9 cellular contexts compared by ENCODE assay signal in the genomic region with DNA sequence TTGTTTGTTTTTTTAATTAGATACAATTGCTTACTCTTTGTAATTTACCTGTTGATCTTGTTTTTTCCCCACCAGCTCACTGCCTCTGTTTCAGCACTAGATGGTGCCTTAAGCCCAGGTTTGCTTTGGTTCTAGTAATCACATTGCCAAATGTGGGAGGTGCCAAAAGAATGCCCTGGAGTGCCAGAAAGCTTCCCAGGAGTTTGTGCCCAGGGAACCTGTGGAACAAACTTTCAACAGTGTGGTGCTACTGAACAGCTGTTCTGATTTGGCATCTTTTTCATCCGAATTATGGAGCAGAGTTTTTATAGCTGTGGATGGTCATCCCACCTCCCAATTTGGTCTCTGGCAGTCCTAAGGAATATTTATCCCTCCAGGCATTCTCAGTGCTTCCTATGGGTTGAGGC.
DNase-seq lines count a peak whose midpoint lies in the region; ATAC-seq and TF ChIP-seq lines count a peak whose summit lies in the region.
"Had no signal": no experiment of that assay in that cellular context is flagged by ENCODE, and none has a peak within 500 bp of the region (broad histone marks: within the 10 kb centered on the region; RNA-seq: fewer than 3 reads in every experiment).

No MANE protein-coding gene starts in this region.

- H3K36me3 Mint-ChIP-seq in activated CD4-positive, alpha-beta T cell treated with anti-CD3 and anti-CD28 coated beads, Interleukin-2, amount 10 ng/mL, durations not matched to agents 7 days and 5 days (ENCODE audit: low read depth): no peaks in the 10 kb centered on the region

- no peaks in the 10 kb centered on the region for H3K27me3 Mint-ChIP-seq in activated CD4-positive, alpha-beta T cell treated with anti-CD3 and anti-CD28 coated beads, Interleukin-2, amount 10 ng/mL, durations not matched to agents 7 days and 5 days

- H3K4me2 ChIP-seq in OCI-LY1 (ENCODE audit: low read length): no peak overlapping the region

- no peaks in the 10 kb centered on the region for H3K27me3 ChIP-seq in OCI-LY1 (ENCODE audit: insufficient read depth, low read length)

- no peaks in the 10 kb centered on the region for H4K20me1 ChIP-seq in OCI-LY1 (ENCODE audit: insufficient read depth, low read length)

- H3K27ac Mint-ChIP-seq in activated CD4-positive, alpha-beta T cell treated with anti-CD3 and anti-CD28 coated beads, Interleukin-2, amount 10 ng/mL, durations not matched to agents 7 days and 5 days: no peak overlapping the region

- POLR2A ChIA-PET in activated CD4-positive, alpha-beta T cell treated with anti-CD3 and anti-CD28 coated beads, Interleukin-2, amount 10 ng/mL, durations not matched to agents 7 days and 5 days (lab: Charles Lee): no interaction called here

- no peaks in the 10 kb centered on the region for H3K9me3 Mint-ChIP-seq in activated CD4-positive, alpha-beta T cell treated with anti-CD3 and anti-CD28 coated beads, Interleukin-2, amount 10 ng/mL, durations not matched to agents 7 days and 5 days

- H3K79me2 ChIP-seq in OCI-LY1 (ENCODE audit: insufficient read depth, low read length): no peaks in the 10 kb centered on the region

- H3K9ac ChIP-seq in OCI-LY1 (ENCODE audit: low read length): no peak overlapping the region

- H3K4me1 Mint-ChIP-seq in activated CD4-positive, alpha-beta T cell treated with anti-CD3 and anti-CD28 coated beads, Interleukin-2, amount 10 ng/mL, durations not matched to agents 7 days and 5 days: no peaks in the 10 kb centered on the region

- H3K4me3 Mint-ChIP-seq in activated CD4-positive, alpha-beta T cell treated with anti-CD3 and anti-CD28 coated beads, Interleukin-2, amount 10 ng/mL, durations not matched to agents 7 days and 5 days: no peak overlapping the region

- CTCF ChIA-PET in activated CD4-positive, alpha-beta T cell treated with anti-CD3 and anti-CD28 coated beads, Interleukin-2, amount 10 ng/mL, durations not matched to agents 7 days and 5 days (lab: Charles Lee): no interaction called here

- TF ChIP-seq CTCF in OCI-LY1 (IDR thresholded peaks at IDR 0.05; ENCODE audit: low read length) (peak; percentile 28; the same call in 1 of the 2 replicates), fibroblast of the aortic adventitia (IDR thresholded peaks at IDR 0.05; ENCODE audit: insufficient read depth, low read length) (peak; percentile 48)

- no peak overlapping the region for H3K27ac ChIP-seq in OCI-LY1 (ENCODE audit: low read depth, low read length, poor library complexity, severe bottlenecking)

- no peaks in the 10 kb centered on the region for H3K9me3 ChIP-seq in OCI-LY1 (ENCODE audit: low read length)

- DNase-seq in HCEC 1CT (peak; percentile 22), fibroblast of the aortic adventitia (ENCODE audit: low read depth) (peak; percentile 51), renal cortical epithelial cell (ENCODE audit: low read depth) (peak; percentile 10)
- no peak for DNase-seq in activated CD4-positive, alpha-beta T cell treated with anti-CD3 and anti-CD28 coated beads, Interleukin-2, amount 10 ng/mL, durations not matched to agents 7 days and 5 days

- H3K9me2 ChIP-seq in OCI-LY1 (ENCODE audit: low read depth, low read length): no peaks in the 10 kb centered on the region

- no peak for ATAC-seq in GM19395 (IDR thresholded peaks at IDR 0.05; ENCODE audit: unreplicated experiment)
- no peak for ATAC-seq in HG02973 (IDR thresholded peaks at IDR 0.05; ENCODE audit: unreplicated experiment)
- no peak for ATAC-seq in HG03039 (IDR thresholded peaks at IDR 0.05; ENCODE audit: unreplicated experiment)
- ATAC-seq: K562 had no signal

- H2AFZ ChIP-seq in OCI-LY1 (ENCODE audit: low read length): no peak overlapping the region

- H3F3A ChIP-seq in OCI-LY1 (ENCODE audit: insufficient read depth, low read length): no peaks in the 10 kb centered on the region

- H3K4me3 ChIP-seq in OCI-LY1 (ENCODE audit: low read depth, low read length, poor library complexity, severe bottlenecking) (no peak overlapping the region), fibroblast of the aortic adventitia (ENCODE audit: low read depth, low read length) (no peak overlapping the region)
- H3K4me3 ChIP-seq: K562 had no signal

- H3K4me1 ChIP-seq in OCI-LY1 (ENCODE audit: insufficient read depth, low read length, severe bottlenecking): no peaks in the 10 kb centered on the region

- no peaks in the 10 kb centered on the region for H3K36me3 ChIP-seq in OCI-LY1 (ENCODE audit: insufficient read depth, low read length)
